In the genomic region with DNA sequence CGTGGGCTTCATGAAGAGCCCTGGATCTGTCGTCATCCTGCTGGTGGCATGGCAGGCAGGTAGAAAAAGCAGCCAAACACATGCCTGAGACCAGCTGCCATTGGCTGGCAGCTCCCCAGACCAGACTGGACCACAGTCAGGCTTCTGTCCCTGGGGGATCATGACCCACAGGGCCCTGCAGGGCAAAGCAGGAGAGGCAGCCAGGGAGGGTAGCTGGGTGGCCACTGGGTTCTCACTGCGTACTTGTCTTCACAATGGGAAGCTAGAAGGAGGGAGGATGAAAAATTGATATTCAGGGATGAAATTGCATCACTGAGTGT, we compare ENCODE assay signal across 18 cellular contexts.
DNase-seq lines count a peak whose midpoint lies in the region; ATAC-seq and TF ChIP-seq lines count a peak whose summit lies in the region.
"Had no signal": no experiment of that assay in that cellular context is flagged by ENCODE, and none has a peak within 500 bp of the region (broad histone marks: within the 10 kb centered on the region; RNA-seq: fewer than 3 reads in every experiment).

No MANE protein-coding gene starts in this region.

- in situ Hi-C loops in transverse colon (cut with MboI; ENCODE audit: low pct_ligation_motif_present in 1 of 4, low pct_unique_long_range_greater_than_20kb in 1 of 4, low sequenced_read_pairs in 3 of 4), result loop anchor here (5.0 to 10.0 kb wide), 2 partner anchors 232 to 254 kb away; no protein-coding TSS in a partner anchor

- DNase-seq in Right ventricle myocardium superior (no peak), cardiac septum (ENCODE audit: low spot score) (no peak), neural progenitor cell (ENCODE audit: low spot score) (no peak), transverse colon (no peak), SKM-1 (lab: John Stamatoyannopoulos, UW; ENCODE audit: unreplicated experiment) (no peak), NCI-H2081 (lab: John Stamatoyannopoulos, UW) (no peak), NCI-H2171 treated with DMSO at 0.1 percent for 48 hours (lab: John Stamatoyannopoulos, UW) (no peak)
- DNase-seq: CD8-positive, alpha-beta memory T cell; KBM-7; NCI-H1436 treated with DMSO at 0.1 percent for 48 hours; NCI-H2029 treated with DMSO at 0.1 percent for 48 hours; NCI-H510A; NCI-H774; SHP77 had no signal

- H3K9ac ChIP-seq in neural progenitor cell, result no peak overlapping the region
- H3K9ac ChIP-seq: BLaER1 treated with 17β-estradiol and CSF1 and Interleukin-3, amounts not matched to agents 10 nM and 100 nM had no signal

- H3K4me3 Mint-ChIP-seq in neural progenitor cell, result no peak overlapping the region
- H3K4me3 Mint-ChIP-seq: CD8-positive, alpha-beta memory T cell had no signal

- peaks cover 4% of the 10 kb centered on the region for H3K4me1 Mint-ChIP-seq in neural progenitor cell

- no peaks in the 10 kb centered on the region for H3F3A ChIP-seq in neural progenitor cell (ENCODE audit: low read depth)

- no peaks in the 10 kb centered on the region for H3K9me3 Mint-ChIP-seq in neural progenitor cell
- H3K9me3 Mint-ChIP-seq: CD8-positive, alpha-beta memory T cell had no signal

- TF ChIP-seq CTCF in gastroesophageal sphincter (IDR thresholded peaks at IDR 0.05), result no peak
- no peak for TF ChIP-seq CTCF in neural progenitor cell (IDR thresholded peaks at IDR 0.05)
- TF ChIP-seq CTCF in transverse colon (IDR thresholded peaks at IDR 0.05), result no peak

- H3K9me3 ChIP-seq in gastroesophageal sphincter (no peaks in the 10 kb centered on the region), neural progenitor cell (ENCODE audit: low read depth) (no peaks in the 10 kb centered on the region), transverse colon (no peaks in the 10 kb centered on the region)
- H3K9me3 ChIP-seq: A549; BLaER1 treated with 17β-estradiol and CSF1 and Interleukin-3, amounts not matched to agents 10 nM and 100 nM had no signal

- H3K4me3 ChIP-seq in gastroesophageal sphincter, result no peak overlapping the region
- H3K4me3 ChIP-seq in neural progenitor cell, result no peak overlapping the region
- no peak overlapping the region for H3K4me3 ChIP-seq in transverse colon
- H3K4me3 ChIP-seq: A549; BLaER1 treated with 17β-estradiol and CSF1 and Interleukin-3, amounts not matched to agents 10 nM and 100 nM had no signal

- TF ChIP-seq EP300 in gastroesophageal sphincter (IDR thresholded peaks at IDR 0.05) (no peak), transverse colon (IDR thresholded peaks at IDR 0.05; ENCODE audit: low read depth) (no peak)

- H3K27ac Mint-ChIP-seq in neural progenitor cell, result peak overlapping the region; percentile 60
- H3K27ac Mint-ChIP-seq: CD8-positive, alpha-beta memory T cell had no signal

- WGBS in gastroesophageal sphincter (ENCODE audit: low coverage in 1 of 2), 2 donors, result 67% methylated on average over 1 of the region's 3 CpGs; no CpG with 5 or more reads in 1 of the 2 donors
- 76% methylated on average over 2 of the region's 3 CpGs; no CpG with 5 or more reads in 1 of the 2 donors for WGBS in transverse colon (ENCODE audit: low coverage in 1 of 2), 2 donors

- H3K36me3 ChIP-seq in gastroesophageal sphincter (peaks cover 0 to 5% of the 10 kb centered on the region in 2 donors), neural progenitor cell (no peaks in the 10 kb centered on the region), transverse colon (no peaks in the 10 kb centered on the region)
- H3K36me3 ChIP-seq: BLaER1 treated with 17β-estradiol and CSF1 and Interleukin-3, amounts not matched to agents 10 nM and 100 nM had no signal

- H3K79me2 ChIP-seq in neural progenitor cell (ENCODE audit: low read depth), result no peaks in the 10 kb centered on the region

- no peak overlapping the region for H3K4me2 ChIP-seq in neural progenitor cell
- H3K4me2 ChIP-seq: A549; BLaER1 treated with 17β-estradiol and CSF1 and Interleukin-3, amounts not matched to agents 10 nM and 100 nM had no signal

- no peaks in the 10 kb centered on the region for H4K20me1 ChIP-seq in neural progenitor cell (ENCODE audit: low read depth)

- no peaks in the 10 kb centered on the region for H3K27me3 Mint-ChIP-seq in neural progenitor cell (ENCODE audit: insufficient read depth, low read depth)

- peak overlapping the region in 3 of 4 donors; percentile 73 to 78 (median 73) for H3K27ac ChIP-seq in gastroesophageal sphincter
- no peak overlapping the region for H3K27ac ChIP-seq in neural progenitor cell
- no peak overlapping the region for H3K27ac ChIP-seq in transverse colon
- H3K27ac ChIP-seq: A549 had no signal

- no peak for TF ChIP-seq POLR2A in gastroesophageal sphincter (IDR thresholded peaks at IDR 0.05)
- TF ChIP-seq POLR2A in transverse colon (IDR thresholded peaks at IDR 0.05), result no peak

- intact Hi-C loops in Right ventricle myocardium superior (cut with DNase I), result loop anchor here (2.0 kb wide), 1 partner anchor 252 kb away; no protein-coding TSS in a partner anchor
- intact Hi-C loops in cardiac septum (cut with DNase I), result no loop called here
- intact Hi-C loops in transverse colon (cut with DNase I; ENCODE audit: low total_unique reads), result loop anchor here (10.0 kb wide), 1 partner anchor 232 kb away; no protein-coding TSS in a partner anchor

- H3K36me3 Mint-ChIP-seq in neural progenitor cell, result no peaks in the 10 kb centered on the region

- H3K4me1 ChIP-seq in gastroesophageal sphincter, result peaks cover 0 to 38% (median 25%) of the 10 kb centered on the region in 3 donors
- H3K4me1 ChIP-seq in neural progenitor cell, result peaks cover 5% of the 10 kb centered on the region
- H3K4me1 ChIP-seq in transverse colon, result peaks cover 12 to 22% (median 15%) of the 10 kb centered on the region in 4 donors

- ATAC-seq in Right ventricle myocardium superior (ENCODE audit: poor library complexity) (peak; percentile 5), gastroesophageal sphincter (no peak)
- ATAC-seq: A549, Panc1 had no signal

- H2AFZ ChIP-seq in neural progenitor cell (replicated peaks), result no peak overlapping the region

- no peaks in the 10 kb centered on the region for H3K27me3 ChIP-seq in gastroesophageal sphincter
- H3K27me3 ChIP-seq in neural progenitor cell, result no peaks in the 10 kb centered on the region
- no peaks in the 10 kb centered on the region for H3K27me3 ChIP-seq in transverse colon

Comparison
In these comparisons a context has a peak if more than half of its experiments do, and no peak if none do; other contexts are left out.
1. H3K27ac ChIP-seq: peak in gastroesophageal sphincter (3 of 4); none in neural progenitor cell (single experiment) and transverse colon (0 of 4).